Comparison of ENCODE assay signal across 22 cellular contexts in genomic region chr2:69801745-69802144, GRCh38. TPM values are rescaled to one million over a fixed set of nuclear protein-coding genes. Genes with fewer than 3 reads are reported as not detected.
DNase-seq lines count a peak whose midpoint lies in the region; ATAC-seq, FAIRE-seq and TF ChIP-seq lines count a peak whose summit lies in the region.
"Had no signal": no experiment of that assay in that cellular context is flagged by ENCODE, and none has a peak within 500 bp of the region (broad histone marks: within the 10 kb centered on the region; RNA-seq: fewer than 3 reads in every experiment).

No MANE protein-coding gene starts in this region.

- H3K4me2 ChIP-seq in GM12878 (ENCODE audit: control insufficient read depth, insufficient read depth) (no peak overlapping the region), neural progenitor cell (no peak overlapping the region)

- SMC1A ChIA-PET in GM12878 (lab: Charles Lee; ENCODE audit: uncharacterized antibody, unreplicated experiment), result interaction anchor here (0.7 to 7.1 kb wide), 17 partner anchors 9 to 76 kb away, joined by 3 to 117 read pairs (median 16); partner anchors contain the start of gene ANXA4

- H3F3A ChIP-seq in neural progenitor cell (ENCODE audit: low read depth), result peaks cover 5% of the 10 kb centered on the region

- no peak overlapping the region for H3K4me3 Mint-ChIP-seq in neural progenitor cell
- H3K4me3 Mint-ChIP-seq in chondrocyte (ENCODE audit: unreplicated experiment), result no peak overlapping the region
- H3K4me3 Mint-ChIP-seq: activated naive CD4-positive, alpha-beta T cell treated with anti-CD3 and anti-CD28 coated beads, Interleukin-2, amount 10 ng/mL, durations not matched to agents 7 days and 5 days; activated T-helper 1 cell treated with anti-CD3 and anti-CD28 coated beads, Interleukin-12 subunit alpha, Interleukin-12 subunit beta, Interleukin-2, Interleukin-4 antibody, amounts not matched to agents 30 ng/mL and 10 ng/mL and 1 ng/mL, durations not matched to agents 14 hours and 24 hours and 36 hours; CD8-positive, alpha-beta memory T cell; T-helper 1 cell treated with Interleukin-12 subunit alpha and Interleukin-12 subunit beta and Interleukin-4 antibody, amounts not matched to agents 30 μg/mL and 1 μg/mL, for 36 hours; type B pancreatic cell had no signal

- H3K4me3 ChIP-seq in GM12878, result no peak overlapping the region
- H3K4me3 ChIP-seq in neural progenitor cell, result no peak overlapping the region
- H3K4me3 ChIP-seq: SJSA1 had no signal

- H3K9me3 Mint-ChIP-seq in neural progenitor cell (no peaks in the 10 kb centered on the region), chondrocyte (ENCODE audit: low read depth) (no peaks in the 10 kb centered on the region)
- H3K9me3 Mint-ChIP-seq: activated T-helper 1 cell treated with anti-CD3 and anti-CD28 coated beads, Interleukin-12 subunit alpha, Interleukin-12 subunit beta, Interleukin-2, Interleukin-4 antibody, amounts not matched to agents 30 ng/mL and 10 ng/mL and 1 ng/mL, durations not matched to agents 14 hours and 24 hours and 36 hours; CD8-positive, alpha-beta memory T cell; T-helper 1 cell treated with Interleukin-12 subunit alpha and Interleukin-12 subunit beta and Interleukin-4 antibody, amounts not matched to agents 30 μg/mL and 1 μg/mL, for 36 hours; type B pancreatic cell had no signal

- H3K79me2 ChIP-seq in GM12878 (ENCODE audit: control insufficient read depth, insufficient read depth, low read length) (peaks cover 12% of the 10 kb centered on the region), neural progenitor cell (ENCODE audit: low read depth) (no peaks in the 10 kb centered on the region)

- CTCF ChIA-PET in GM12878 (lab: Yijun Ruan, JAX), result interaction anchor here (0.6 to 11.7 kb wide), 10 partner anchors 11 to 586 kb away, joined by 3 to 103 read pairs (median 8); partner anchors contain the start of gene ANXA4

- TF ChIP-seq POLR2A in GM12878 (IDR thresholded peaks at IDR 0.05; ENCODE audit: low read depth, low read length), result no peak

- H4K20me1 ChIP-seq in GM12878 (ENCODE audit: control insufficient read depth, insufficient read depth) (no peaks in the 10 kb centered on the region), neural progenitor cell (ENCODE audit: low read depth) (no peaks in the 10 kb centered on the region)

- H3K36me3 Mint-ChIP-seq in neural progenitor cell, result no peaks in the 10 kb centered on the region
- peaks cover 21% of the 10 kb centered on the region for H3K36me3 Mint-ChIP-seq in chondrocyte (ENCODE audit: low read depth)

- ATAC-seq in GM12878 (no peak), SK-N-SH treated with all-trans-retinoic acid at 6 μM for 48 hours (no peak), GM21423 (IDR thresholded peaks at IDR 0.05; ENCODE audit: unreplicated experiment) (no peak)

- peaks cover 43% of the 10 kb centered on the region for H3K4me1 Mint-ChIP-seq in neural progenitor cell
- peaks cover 31% of the 10 kb centered on the region for H3K4me1 Mint-ChIP-seq in chondrocyte (ENCODE audit: low read depth)

- intact Hi-C loops in GM12878 (cut with micrococcal nuclease; ENCODE audit: unreplicated experiment), result loop anchor here (2.0 kb wide), 1 partner anchor 15 kb away; no protein-coding TSS in a partner anchor

- RAD21 ChIA-PET in GM12878 (lab: Charles Lee; ENCODE audit: unreplicated experiment), result interaction anchor here (0.7 to 5.9 kb wide), 9 partner anchors 10 to 77 kb away, joined by 3 to 88 read pairs (median 21); no protein-coding TSS in a partner anchor

- H3K27me3 ChIP-seq in GM12878 (replicated peaks in 1 of 2; ENCODE audit: control insufficient read depth in 2 of 2, insufficient read depth in 2 of 2, low read length in 1 of 2), result no peaks in the 10 kb centered on the region
- no peaks in the 10 kb centered on the region for H3K27me3 ChIP-seq in neural progenitor cell
- H3K27me3 ChIP-seq: SJSA1 had no signal

- peak overlapping the region; percentile 58 for H3K27ac ChIP-seq in GM12878 (ENCODE audit: control insufficient read depth, insufficient read depth)
- no peak overlapping the region for H3K27ac ChIP-seq in neural progenitor cell
- H3K27ac ChIP-seq: SJSA1 had no signal

- WGBS in GM12878 (ENCODE audit: insufficient coverage, insufficient replicate concordance, low lambda C conversion rate, missing lambda C conversion rate), result 90% methylated on average over 1 of the region's 1 CpG

- H3K9ac ChIP-seq in GM12878 (ENCODE audit: control insufficient read depth, insufficient read depth, low read length), result no peak overlapping the region
- no peak overlapping the region for H3K9ac ChIP-seq in neural progenitor cell

- H3K4me1 ChIP-seq in GM12878 (ENCODE audit: control insufficient read depth, insufficient read depth, low read length) (peaks cover 64% of the 10 kb centered on the region), neural progenitor cell (peaks cover 29% of the 10 kb centered on the region)

- POLR2A ChIA-PET in GM12878 (lab: Charles Lee), result interaction anchor here (1.1 to 4.9 kb wide), 8 partner anchors 12 to 77 kb away, joined by 3 to 40 read pairs (median 16); no protein-coding TSS in a partner anchor

- H3K27me3 Mint-ChIP-seq in neural progenitor cell (ENCODE audit: insufficient read depth, low read depth) (peaks cover 6% of the 10 kb centered on the region), chondrocyte (ENCODE audit: low read depth) (no peaks in the 10 kb centered on the region)
- H3K27me3 Mint-ChIP-seq: activated naive CD4-positive, alpha-beta T cell treated with anti-CD3 and anti-CD28 coated beads, Interleukin-2, amount 10 ng/mL, durations not matched to agents 7 days and 5 days; CD8-positive, alpha-beta memory T cell; type B pancreatic cell had no signal

- TF ChIP-seq CTCF in GM12878 (IDR thresholded peaks at IDR 0.05 in 2 of 3, conservative IDR thresholded peaks at IDR 0.05 in 1 of 3; ENCODE audit: control insufficient read depth in 2 of 3, extremely low read depth in 1 of 3, insufficient read depth in 1 of 3, low read depth in 3 of 3, low read length in 3 of 3), result no peak
- TF ChIP-seq CTCF in neural progenitor cell (IDR thresholded peaks at IDR 0.05), result no peak
- no peak for TF ChIP-seq CTCF in chondrocyte (IDR thresholded peaks at IDR 0.05)

- H2AFZ ChIP-seq in GM12878 (ENCODE audit: control insufficient read depth, low read depth, low read length) (no peak overlapping the region), neural progenitor cell (replicated peaks) (no peak overlapping the region)

- DNase-seq in GM19239 (ENCODE audit: insufficient read length, low spot score) (no peak), NCI-H146 treated with DMSO at 0.1 percent for 48 hours (lab: John Stamatoyannopoulos, UW; ENCODE audit: unreplicated experiment) (peak; percentile 69), GM12878 (ENCODE audit: low read depth, low spot score) (no peak), neural progenitor cell (ENCODE audit: low spot score) (no peak), chondrocyte (ENCODE audit: low spot score) (no peak)
- DNase-seq in stimulated activated CD4-positive, alpha-beta T cell treated with anti-CD3 and anti-CD28 coated beads, Interleukin-15, amount 100 ng/mL, for 24 hours, result no peak
- DNase-seq: activated CD4-positive, alpha-beta T cell treated with anti-CD3 and anti-CD28 coated beads for 4 hours; activated naive CD4-positive, alpha-beta T cell treated with anti-CD3 and anti-CD28 coated beads, Interleukin-2, amount 10 ng/mL, durations not matched to agents 7 days and 5 days; CD8-positive, alpha-beta memory T cell; cortex of kidney; DMS79; GF-D8; NCI-H2081 treated with DMSO at 0.1 percent for 48 hours; NCI-H524 treated with DMSO at 0.1 percent for 48 hours had no signal

- H3K36me3 ChIP-seq in GM12878 (ENCODE audit: control insufficient read depth in 2 of 2, insufficient read depth in 2 of 2, low read length in 1 of 2), result peaks cover 2 to 3% of the 10 kb centered on the region in 2 experiments; a peak in 3 of 4 replicates
- H3K36me3 ChIP-seq in neural progenitor cell, result no peaks in the 10 kb centered on the region

- FAIRE-seq in GM19239 (lab: Jason Lieb, UNC), result peak; percentile 33
- FAIRE-seq in GM12878 (lab: Jason Lieb, UNC), result no peak
- FAIRE-seq: endometrium, H1 had no signal

- TF ChIP-seq RAD21 in GM12878 (IDR thresholded peaks at IDR 0.05; ENCODE audit: insufficient read depth, low read depth, low read length), result no peak

- TF ChIP-seq EP300 in GM12878 (IDR thresholded peaks at IDR 0.05; ENCODE audit: borderline replicate concordance in 1 of 2, control insufficient read depth in 1 of 2, low read depth in 2 of 2, low read length in 2 of 2), result no peak

- H3K27ac Mint-ChIP-seq in neural progenitor cell (peak overlapping the region; percentile 18), chondrocyte (ENCODE audit: unreplicated experiment) (no peak overlapping the region)
- H3K27ac Mint-ChIP-seq: activated naive CD4-positive, alpha-beta T cell treated with anti-CD3 and anti-CD28 coated beads, Interleukin-2, amount 10 ng/mL, durations not matched to agents 7 days and 5 days; activated T-helper 1 cell treated with anti-CD3 and anti-CD28 coated beads, Interleukin-12 subunit alpha, Interleukin-12 subunit beta, Interleukin-2, Interleukin-4 antibody, amounts not matched to agents 30 ng/mL and 10 ng/mL and 1 ng/mL, durations not matched to agents 14 hours and 24 hours and 36 hours; T-helper 1 cell treated with Interleukin-12 subunit alpha and Interleukin-12 subunit beta and Interleukin-4 antibody, amounts not matched to agents 30 μg/mL and 1 μg/mL, for 36 hours; type B pancreatic cell had no signal

- no TSS peak for BruUV-seq in GM12878 (replicated peaks; lab: Mats Ljungman, UMichigan)

- H3K9me3 ChIP-seq in GM12878 (replicated peaks; ENCODE audit: control insufficient read depth, insufficient read depth, low read length) (no peaks in the 10 kb centered on the region), neural progenitor cell (ENCODE audit: low read depth) (no peaks in the 10 kb centered on the region)
- H3K9me3 ChIP-seq: SJSA1 had no signal

- in situ Hi-C loops in GM12878 (cut with MboI), result loop anchor here (25.0 kb wide), 1 partner anchor 239 kb away; no protein-coding TSS in a partner anchor

RNA-seq across cellular contexts. Expression of gene GMCL1, which starts 27.7 kb away (rescaled TPM):
- 31.6 and 32.3 TPM in 2 replicates for total RNA-seq in GM12878 (2013; cell fraction: nucleolus; rRNA removed)
- total RNA-seq in GM12878 (2014; rRNA removed) (9.9 and 12.6 TPM in 2 replicates), GM12878 (2014; rRNA removed; fragmentation: Illumina TruSeq; extraction: Trizol) (11.2 TPM in 2 replicates), GM12878 (2021) (10.3 and 13.4 TPM in 2 replicates), neural progenitor cell (ENCODE audit: low replicate concordance) (16.2 and 23.1 TPM in 2 replicates), chondrocyte (13.6 to 20.7 TPM (median 13.6 TPM) in 3 replicates)
- polyA plus RNA-seq in GM12878 (2011; ENCODE audit: low read depth), result 4.9 TPM
- polyA plus RNA-seq in GM12878 (2011; rRNA removed) (15.9 and 23.8 TPM in 2 replicates), GM12878 (2014; fragmentation: Illumina TruSeq; extraction: Trizol) (13.6 and 16.3 TPM in 2 replicates), GM12878 (2014; fragmentation: Nextera tagmentation; extraction: Ambion mirVana) (1 to 10 TPM; 3.7 to 4.8 TPM), GM12878 (2014; rRNA removed) (8.9 and 9.6 TPM in 2 replicates), GM12878 (2016; fragmentation: Nextera tagmentation; extraction: Ambion mirVana) (10 to 100 TPM; 18.8 to 21.4 TPM)
- 4.9 and 6.4 TPM in 2 replicates for polyA plus RNA-seq in GM12878 (2011; cell fraction: cytosol; rRNA removed)
- 8.2 and 8.6 TPM in 2 replicates for polyA plus RNA-seq in GM12878 (2011; cell fraction: nucleus; rRNA removed)
- polyA plus RNA-seq in GM12878 (2012), result 7.9 and 11.3 TPM in 2 replicates
- 8.0 and 9.6 TPM in 2 replicates for polyA minus RNA-seq in GM12878 (2011; rRNA and poly(A)+ RNA removed)
- polyA minus RNA-seq in GM12878 (2011; cell fraction: cytosol; rRNA and poly(A)+ RNA removed), result 3.7 and 3.8 TPM in 2 replicates
- 3.1 and 9.6 TPM in 2 replicates for polyA minus RNA-seq in GM12878 (2011; cell fraction: nucleus; rRNA and poly(A)+ RNA removed)

RNA-seq across cellular contexts. Expression of gene ANXA4, which starts 59.8 kb away (rescaled TPM):
- 52.6 and 58.2 TPM in 2 replicates for total RNA-seq in GM12878 (2013; cell fraction: nucleolus; rRNA removed)
- total RNA-seq in GM12878 (2014; rRNA removed) (59.3 and 60.0 TPM in 2 replicates), GM12878 (2014; rRNA removed; fragmentation: Illumina TruSeq; extraction: Trizol) (16.3 and 17.7 TPM in 2 replicates), GM12878 (2021) (57.5 and 64.2 TPM in 2 replicates), neural progenitor cell (ENCODE audit: low replicate concordance) (4.7 and 7.0 TPM in 2 replicates), chondrocyte (88.1 to 100 TPM (median 99.0 TPM) in 3 replicates)
- 18.8 TPM for polyA plus RNA-seq in GM12878 (2011; ENCODE audit: low read depth)
- polyA plus RNA-seq in GM12878 (2011; rRNA removed) (81.6 and 97.2 TPM in 2 replicates), GM12878 (2014; fragmentation: Illumina TruSeq; extraction: Trizol) (57.9 and 74.3 TPM in 2 replicates), GM12878 (2014; fragmentation: Nextera tagmentation; extraction: Ambion mirVana) (10 to 100 TPM; 64.6 to 73.1 TPM), GM12878 (2014; rRNA removed) (78.8 and 94.3 TPM in 2 replicates), GM12878 (2016; fragmentation: Nextera tagmentation; extraction: Ambion mirVana) (10 to 100 TPM; 69.0 to 74.2 TPM)
- 71.3 and 110 TPM in 2 replicates for polyA plus RNA-seq in GM12878 (2011; cell fraction: cytosol; rRNA removed)
- 110 and 122 TPM in 2 replicates for polyA plus RNA-seq in GM12878 (2011; cell fraction: nucleus; rRNA removed)
- 44.2 and 54.2 TPM in 2 replicates for polyA plus RNA-seq in GM12878 (2012)
- polyA minus RNA-seq in GM12878 (2011; rRNA and poly(A)+ RNA removed), result 77.5 and 85.9 TPM in 2 replicates
- 24.5 and 37.8 TPM in 2 replicates for polyA minus RNA-seq in GM12878 (2011; cell fraction: cytosol; rRNA and poly(A)+ RNA removed)
- polyA minus RNA-seq in GM12878 (2011; cell fraction: nucleus; rRNA and poly(A)+ RNA removed), result 21.4 and 30.3 TPM in 2 replicates
